23 cellular contexts compared by ENCODE assay signal in genomic region chr9:118809160-118809625, GRCh38.
DNase-seq lines count a peak whose midpoint lies in the region; ATAC-seq and TF ChIP-seq lines count a peak whose summit lies in the region.
"Had no signal": no experiment of that assay in that cellular context is flagged by ENCODE, and none has a peak within 500 bp of the region (broad histone marks: within the 10 kb centered on the region; RNA-seq: fewer than 3 reads in every experiment).

No MANE protein-coding gene starts in this region.

- no peaks in the 10 kb centered on the region for H3K36me3 ChIP-seq in hepatocyte (replicated peaks; ENCODE audit: insufficient read depth, low read depth)
- H3K36me3 ChIP-seq: BLaER1, upper lobe of left lung had no signal

- no peaks in the 10 kb centered on the region for H3K9me2 ChIP-seq in hepatocyte (replicated peaks; ENCODE audit: insufficient read depth)

- CTCF ChIA-PET in GM10248 (lab: Yijun Ruan, JAX): no interaction called here

- H4K20me1 ChIP-seq in hepatocyte (ENCODE audit: insufficient read depth, poor library complexity, severe bottlenecking): no peaks in the 10 kb centered on the region
- H4K20me1 ChIP-seq: BLaER1 had no signal

- ATAC-seq in right cardiac atrium: no peak
- ATAC-seq in left cardiac atrium: no peak
- no peak for ATAC-seq in HG02610 (IDR thresholded peaks at IDR 0.05; ENCODE audit: unreplicated experiment)
- ATAC-seq: A549; activated T-cell treated with anti-CD3 and anti-CD28 coated beads, Interleukin-2, amount 50 U/mL, for 72 hours; SK-N-SH treated with all-trans-retinoic acid at 6 μM for 48 hours; stimulated activated naive CD8-positive, alpha-beta T cell treated with anti-CD3 and anti-CD28 coated beads, Interleukin-15, amount 100 ng/mL, for 72 hours had no signal

- H2AFZ ChIP-seq in hepatocyte: peak overlapping the region; percentile 57

- intact Hi-C loops in right cardiac atrium (cut with DNase I) (no loop called here), left cardiac atrium (cut with DNase I) (no loop called here)
- intact Hi-C loops in activated T-helper 2 cell treated with anti-CD3 and anti-CD28 coated beads, Interferon-gamma antibody, Interleukin-2, Interleukin-4, amounts not matched to agents 10 μg/mL and 5 μg/mL and 100 μg/mL, durations not matched to agents 14 hours and 24 hours and 36 hours (cut with micrococcal nuclease): no loop called here

- H3K79me2 ChIP-seq in hepatocyte: no peaks in the 10 kb centered on the region

- H3K27ac Mint-ChIP-seq in mesothelial cell of epicardium (no peak overlapping the region), endothelial cell (ENCODE audit: unreplicated experiment) (no peak overlapping the region)
- no peak overlapping the region for H3K27ac Mint-ChIP-seq in activated T-helper 2 cell treated with anti-CD3 and anti-CD28 coated beads, Interferon-gamma antibody, Interleukin-2, Interleukin-4, amounts not matched to agents 10 μg/mL and 5 μg/mL and 100 μg/mL, durations not matched to agents 14 hours and 24 hours and 36 hours
- H3K27ac Mint-ChIP-seq: activated naive CD8-positive, alpha-beta T cell; activated T-cell treated with anti-CD3 and anti-CD28 coated beads, Interleukin-2, amount 50 U/mL, for 72 hours; memory B cell; naive B cell; stimulated activated naive CD8-positive, alpha-beta T cell treated with anti-CD3 and anti-CD28 coated beads, Interleukin-15, amount 100 ng/mL, for 72 hours had no signal

- 63% methylated on average over 47 of the region's 47 CpGs for WGBS in right cardiac atrium
- WGBS in hepatocyte (ENCODE audit: low lambda C conversion rate, missing lambda C conversion rate): 19% methylated on average over 46 of the region's 47 CpGs

- H3K4me3 ChIP-seq in right cardiac atrium (ENCODE audit: low read length): no peak overlapping the region
- H3K4me3 ChIP-seq in hepatocyte: peak overlapping the region; percentile 5
- H3K4me3 ChIP-seq: A549, BLaER1 had no signal

- no peaks in the 10 kb centered on the region for H3K9me3 Mint-ChIP-seq in mesothelial cell of epicardium
- H3K9me3 Mint-ChIP-seq in activated T-helper 2 cell treated with anti-CD3 and anti-CD28 coated beads, Interferon-gamma antibody, Interleukin-2, Interleukin-4, amounts not matched to agents 10 μg/mL and 5 μg/mL and 100 μg/mL, durations not matched to agents 14 hours and 24 hours and 36 hours: peaks cover 31% of the 10 kb centered on the region
- no peaks in the 10 kb centered on the region for H3K9me3 Mint-ChIP-seq in endothelial cell (ENCODE audit: unreplicated experiment)

- no peaks in the 10 kb centered on the region for H3K4me1 ChIP-seq in right cardiac atrium (ENCODE audit: control insufficient read depth, insufficient read depth, low read length)
- H3K4me1 ChIP-seq in hepatocyte (ENCODE audit: insufficient read depth): no peaks in the 10 kb centered on the region
- H3K4me1 ChIP-seq: A549, BLaER1, upper lobe of left lung had no signal

- H3K9me3 ChIP-seq in right cardiac atrium (ENCODE audit: control insufficient read depth, low read length) (no peaks in the 10 kb centered on the region), hepatocyte (ENCODE audit: low read depth) (no peaks in the 10 kb centered on the region)
- H3K9me3 ChIP-seq: A549 had no signal

- H3K27ac ChIP-seq in right cardiac atrium (ENCODE audit: low read length) (no peak overlapping the region), hepatocyte (no peak overlapping the region)
- H3K27ac ChIP-seq: A549, BLaER1, upper lobe of left lung had no signal

- POLR2A ChIA-PET in GM10248 (lab: Yijun Ruan, JAX): no interaction called here

- H3K4me2 ChIP-seq in hepatocyte: peak overlapping the region; percentile 76
- H3K4me2 ChIP-seq: A549, BLaER1 had no signal

- no peaks in the 10 kb centered on the region for H3K27me3 Mint-ChIP-seq in mesothelial cell of epicardium (ENCODE audit: low read depth)
- H3K27me3 Mint-ChIP-seq in activated T-helper 2 cell treated with anti-CD3 and anti-CD28 coated beads, Interferon-gamma antibody, Interleukin-2, Interleukin-4, amounts not matched to agents 10 μg/mL and 5 μg/mL and 100 μg/mL, durations not matched to agents 14 hours and 24 hours and 36 hours (ENCODE audit: low read depth): no peaks in the 10 kb centered on the region
- no peaks in the 10 kb centered on the region for H3K27me3 Mint-ChIP-seq in endothelial cell (ENCODE audit: unreplicated experiment)
- H3K27me3 Mint-ChIP-seq: activated naive CD8-positive, alpha-beta T cell; memory B cell; naive B cell; stimulated activated naive CD8-positive, alpha-beta T cell treated with anti-CD3 and anti-CD28 coated beads, Interleukin-15, amount 100 ng/mL, for 72 hours had no signal

- H3K27me3 ChIP-seq in right cardiac atrium (ENCODE audit: control insufficient read depth, insufficient read depth) (no peaks in the 10 kb centered on the region), hepatocyte (no peaks in the 10 kb centered on the region)
- H3K27me3 ChIP-seq: BLaER1, upper lobe of left lung had no signal

- no peaks in the 10 kb centered on the region for H3K4me1 Mint-ChIP-seq in mesothelial cell of epicardium
- H3K4me1 Mint-ChIP-seq in activated T-helper 2 cell treated with anti-CD3 and anti-CD28 coated beads, Interferon-gamma antibody, Interleukin-2, Interleukin-4, amounts not matched to agents 10 μg/mL and 5 μg/mL and 100 μg/mL, durations not matched to agents 14 hours and 24 hours and 36 hours (ENCODE audit: low read depth): no peaks in the 10 kb centered on the region
- H3K4me1 Mint-ChIP-seq in endothelial cell (ENCODE audit: unreplicated experiment): no peaks in the 10 kb centered on the region
- H3K4me1 Mint-ChIP-seq: memory B cell; naive B cell; stimulated activated naive CD8-positive, alpha-beta T cell treated with anti-CD3 and anti-CD28 coated beads, Interleukin-15, amount 100 ng/mL, for 72 hours had no signal

- peak overlapping the region; percentile 68 for H3K4me3 Mint-ChIP-seq in mesothelial cell of epicardium
- H3K4me3 Mint-ChIP-seq in activated T-helper 2 cell treated with anti-CD3 and anti-CD28 coated beads, Interferon-gamma antibody, Interleukin-2, Interleukin-4, amounts not matched to agents 10 μg/mL and 5 μg/mL and 100 μg/mL, durations not matched to agents 14 hours and 24 hours and 36 hours (ENCODE audit: low read depth): no peak overlapping the region
- no peak overlapping the region for H3K4me3 Mint-ChIP-seq in endothelial cell (ENCODE audit: unreplicated experiment)
- H3K4me3 Mint-ChIP-seq: activated naive CD8-positive, alpha-beta T cell; activated T-cell treated with anti-CD3 and anti-CD28 coated beads, Interleukin-2, amount 50 U/mL, for 72 hours; memory B cell; stimulated activated naive CD8-positive, alpha-beta T cell treated with anti-CD3 and anti-CD28 coated beads, Interleukin-15, amount 100 ng/mL, for 72 hours had no signal

- TF ChIP-seq CTCF in hepatocyte (IDR thresholded peaks at IDR 0.05; ENCODE audit: poor library complexity): peak; percentile 65
- TF ChIP-seq CTCF in mesothelial cell of epicardium (IDR thresholded peaks at IDR 0.05; ENCODE audit: unreplicated experiment): peak; percentile 44
- no peak for TF ChIP-seq CTCF in GM10248 (IDR thresholded peaks at IDR 0.05; ENCODE audit: control extremely low read depth, extremely low read depth, low read depth, missing control alignments)
- no peak for TF ChIP-seq CTCF in endothelial cell (IDR thresholded peaks at IDR 0.05; ENCODE audit: unreplicated experiment)

- H3K36me3 Mint-ChIP-seq in mesothelial cell of epicardium: no peaks in the 10 kb centered on the region
- no peaks in the 10 kb centered on the region for H3K36me3 Mint-ChIP-seq in activated T-helper 2 cell treated with anti-CD3 and anti-CD28 coated beads, Interferon-gamma antibody, Interleukin-2, Interleukin-4, amounts not matched to agents 10 μg/mL and 5 μg/mL and 100 μg/mL, durations not matched to agents 14 hours and 24 hours and 36 hours (ENCODE audit: low read depth)
- no peaks in the 10 kb centered on the region for H3K36me3 Mint-ChIP-seq in endothelial cell (ENCODE audit: low read depth, unreplicated experiment)
- H3K36me3 Mint-ChIP-seq: activated naive CD8-positive, alpha-beta T cell; memory B cell; naive B cell had no signal

- DNase-seq in right cardiac atrium (peak in 2 of 3 donors; percentile 8 to 40), left cardiac atrium (no peak), hepatocyte (ENCODE audit: low spot score) (peak; percentile 81), mesothelial cell of epicardium (ENCODE audit: low spot score in 2 of 2, unreplicated experiment in 2 of 2) (peak; percentile 23 to 68), GM10248 (ENCODE audit: extremely low spot score) (no peak), endothelial cell (ENCODE audit: low spot score) (no peak)
- no peak for DNase-seq in activated T-helper 2 cell treated with anti-CD3 and anti-CD28 coated beads, Interferon-gamma antibody, Interleukin-2, Interleukin-4, amounts not matched to agents 10 μg/mL and 5 μg/mL and 100 μg/mL, durations not matched to agents 14 hours and 24 hours and 36 hours (ENCODE audit: low spot score)
- DNase-seq: activated CD8-positive, alpha-beta memory T cell treated with anti-CD3 and anti-CD28 coated beads for 24 hours; activated T-cell treated with anti-CD3 and anti-CD28 coated beads, Interleukin-2, amount 50 U/mL, for 72 hours; foreskin fibroblast; GF-D8; naive B cell; NCI-H2029 treated with DMSO at 0.1 percent for 48 hours; NCI-H446; stimulated activated naive CD8-positive, alpha-beta T cell treated with anti-CD3 and anti-CD28 coated beads, Interleukin-15, amount 100 ng/mL, for 72 hours; T-helper 9 cell had no signal

Comparison
In these comparisons a context has a peak if more than half of its experiments do, and no peak if none do; other contexts are left out.
1. DNase-seq: peak in right cardiac atrium (2 of 3), hepatocyte (single experiment) and mesothelial cell of epicardium (2 of 2); none in left cardiac atrium (single experiment), activated T-helper 2 cell treated with anti-CD3 and anti-CD28 coated beads, Interferon-gamma antibody, Interleukin-2, Interleukin-4, amounts not matched to agents 10 μg/mL and 5 μg/mL and 100 μg/mL, durations not matched to agents 14 hours and 24 hours and 36 hours (single experiment), GM10248 (single experiment) and endothelial cell (single experiment).
2. CTCF ChIP-seq: peak in hepatocyte (single experiment) and mesothelial cell of epicardium (single experiment); none in GM10248 (single experiment) and endothelial cell (single experiment).